ENCODE assay signal across 1 cellular context in the genomic region with DNA sequence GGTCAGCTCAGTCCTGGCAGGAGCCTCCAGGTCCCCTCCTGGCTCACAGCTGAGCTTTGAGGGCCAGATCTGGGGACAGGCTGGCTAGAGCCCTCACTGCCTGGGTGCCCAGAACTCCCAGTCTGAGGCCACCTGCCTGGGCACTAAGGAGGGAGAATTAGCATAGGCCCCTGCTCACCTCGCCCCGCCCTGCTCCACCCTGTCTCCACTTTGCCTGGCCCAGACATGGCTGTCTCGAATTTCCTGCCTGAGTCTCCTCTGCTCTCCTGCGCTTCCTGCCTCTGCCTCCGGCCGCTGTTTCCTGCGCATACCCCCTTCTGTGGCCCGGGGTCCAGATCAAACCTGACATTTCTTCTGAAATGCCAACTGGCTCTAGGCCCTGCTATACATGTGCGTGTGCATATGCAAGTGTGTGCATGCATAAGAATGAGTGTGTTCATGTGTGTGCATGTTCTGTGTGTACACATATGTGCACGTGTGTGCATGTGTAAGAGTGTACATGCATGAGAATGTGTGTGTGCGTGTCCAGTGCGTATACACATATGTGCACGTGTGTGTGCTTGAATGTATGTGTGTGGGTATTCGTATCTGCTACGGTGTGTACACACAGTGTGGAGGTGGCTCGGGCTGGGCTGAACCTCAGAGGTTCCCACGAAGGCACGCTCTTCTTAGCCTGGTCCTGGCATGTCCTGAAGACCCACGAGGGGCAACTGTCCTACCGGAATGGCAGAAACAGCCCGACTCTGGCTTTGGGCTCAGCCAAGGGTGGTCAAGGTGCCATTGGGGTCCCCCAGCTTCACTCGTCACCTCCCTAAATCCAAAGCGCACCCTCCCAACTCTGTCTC.
TF ChIP-seq lines count a peak whose summit lies in the region.

No MANE protein-coding gene starts in this region.

TF ChIP-seq in K562, 482 proteins besides CTCF, POLR2A, EP300 and RAD21:
- no peak for TF ChIP-seq CBX3 (IDR thresholded peaks at IDR 0.05; ENCODE audit: borderline replicate concordance in 1 of 2, low read length in 2 of 2)
- TF ChIP-seq KDM1A (IDR thresholded peaks at IDR 0.05), result peak in 1 of 2 experiments; percentile 96; a peak in 2 of 4 replicates
- TF ChIP-seq ARID2 (IDR thresholded peaks at IDR 0.05), result peak; percentile 54; the same call in 1 of the 2 replicates
